In genomic region chr3:138888569-138888968, GRCh38 we compare ENCODE assay signal across 32 cellular contexts. TPM values are rescaled to one million over a fixed set of nuclear protein-coding genes. Genes with fewer than 3 reads are reported as not detected.
DNase-seq lines count a peak whose midpoint lies in the region; ATAC-seq, FAIRE-seq and TF ChIP-seq lines count a peak whose summit lies in the region.
"Had no signal": no experiment of that assay in that cellular context is flagged by ENCODE, and none has a peak within 500 bp of the region (broad histone marks: within the 10 kb centered on the region; RNA-seq: fewer than 3 reads in every experiment).

No MANE protein-coding gene starts in this region.

- no peaks in the 10 kb centered on the region for H3K4me1 ChIP-seq in astrocyte (ENCODE audit: insufficient read depth, low read length)
- no peaks in the 10 kb centered on the region for H3K4me1 ChIP-seq in upper lobe of right lung
- H3K4me1 ChIP-seq in GM23338 (ENCODE audit: insufficient read depth), result no peaks in the 10 kb centered on the region
- H3K4me1 ChIP-seq: BE2C, Caco-2, neural progenitor cell, prostate gland, sigmoid colon had no signal

- H3K27ac ChIP-seq in astrocyte (ENCODE audit: low read depth, low read length), result no peak overlapping the region
- H3K27ac ChIP-seq in upper lobe of right lung, result no peak overlapping the region
- no peak overlapping the region for H3K27ac ChIP-seq in GM23338 (ENCODE audit: low read depth)
- H3K27ac ChIP-seq: epithelial cell of prostate, KMS-11, neural progenitor cell, prostate gland, sigmoid colon had no signal

- no peaks in the 10 kb centered on the region for H3K9me3 Mint-ChIP-seq in activated T-cell treated with anti-CD3 and anti-CD28 coated beads, Interleukin-2, amount 50 U/mL, for 72 hours
- H3K9me3 Mint-ChIP-seq in astrocyte (ENCODE audit: unreplicated experiment) (no peaks in the 10 kb centered on the region), GM23338 (no peaks in the 10 kb centered on the region)
- H3K9me3 Mint-ChIP-seq: activated CD4-positive, alpha-beta T cell treated with anti-CD3 and anti-CD28 coated beads, Interleukin-2, amount 10 ng/mL, durations not matched to agents 24 days and 14 days; activated naive CD8-positive, alpha-beta T cell treated with anti-CD3 and anti-CD28 coated beads, Interleukin-2, amount 10 ng/mL, durations not matched to agents 7 days and 5 days; neural progenitor cell; type B pancreatic cell had no signal

- H3K9me3 ChIP-seq in astrocyte (ENCODE audit: insufficient read depth, low read depth, low read length), result no peaks in the 10 kb centered on the region
- no peaks in the 10 kb centered on the region for H3K9me3 ChIP-seq in upper lobe of right lung
- H3K9me3 ChIP-seq: BE2C, Caco-2, heart left ventricle, prostate gland, sigmoid colon, SK-N-SH had no signal

- DNase-seq in activated T-cell treated with anti-CD3 and anti-CD28 coated beads, Interleukin-2, amount 50 U/mL, for 72 hours, result no peak
- DNase-seq in activated T-cell treated with anti-CD3 and anti-CD28 coated beads for 4 hours (no peak), astrocyte (ENCODE audit: low read depth) (no peak), upper lobe of right lung (no peak), GM23338 (ENCODE audit: low spot score) (no peak), epidermal melanocyte (ENCODE audit: insufficient read length, low spot score) (no peak)
- DNase-seq: activated CD4-positive, alpha-beta T cell treated with anti-CD3 and anti-CD28 coated beads, Interleukin-2, amount 10 ng/mL, durations not matched to agents 24 days and 14 days; activated naive CD8-positive, alpha-beta T cell treated with anti-CD3 and anti-CD28 coated beads, Interleukin-2, amount 10 ng/mL, durations not matched to agents 7 days and 5 days; BE2C; Caco-2; cerebellar nuclear complex; DND-41; heart left ventricle; mammary epithelial cell; NCI-H187; NCI-H2171 treated with DMSO at 0.1 percent for 48 hours; NCI-H524; RPMI8226; sigmoid colon; SK-N-SH had no signal

- H3K4me3 ChIP-seq in astrocyte (ENCODE audit: insufficient read depth, low read depth, low read length) (no peak overlapping the region), upper lobe of right lung (no peak overlapping the region), GM23338 (no peak overlapping the region)
- H3K4me3 ChIP-seq: heart left ventricle, neural progenitor cell, prostate gland, sigmoid colon had no signal

- no peak overlapping the region for H3K9ac ChIP-seq in astrocyte (ENCODE audit: low read length)
- H3K9ac ChIP-seq: KMS-11, neural progenitor cell, SK-N-SH had no signal

- no peak for TF ChIP-seq CTCF in astrocyte (IDR thresholded peaks at IDR 0.05; ENCODE audit: insufficient read depth, low read depth, low read length)
- no peak for TF ChIP-seq CTCF in upper lobe of right lung (IDR thresholded peaks at IDR 0.05)
- no peak for TF ChIP-seq CTCF in GM23338 (conservative IDR thresholded peaks at IDR 0.05; ENCODE audit: low read depth in 2 of 2)

- intact Hi-C loops in upper lobe of right lung (cut with DNase I), result no loop called here

- H3F3A ChIP-seq in GM23338 (replicated peaks; ENCODE audit: low read depth), result no peaks in the 10 kb centered on the region

- no peaks in the 10 kb centered on the region for H3K36me3 ChIP-seq in astrocyte (ENCODE audit: insufficient read depth, low read length)
- H3K36me3 ChIP-seq in upper lobe of right lung, result no peaks in the 10 kb centered on the region
- no peaks in the 10 kb centered on the region for H3K36me3 ChIP-seq in GM23338 (ENCODE audit: insufficient read depth)
- H3K36me3 ChIP-seq: BE2C, heart left ventricle, neural progenitor cell, prostate gland, sigmoid colon had no signal

- no peaks in the 10 kb centered on the region for H3K27me3 ChIP-seq in astrocyte (ENCODE audit: insufficient read depth, low read length)
- H3K27me3 ChIP-seq in upper lobe of right lung, result no peaks in the 10 kb centered on the region
- H3K27me3 ChIP-seq in GM23338 (ENCODE audit: insufficient read depth), result no peaks in the 10 kb centered on the region
- H3K27me3 ChIP-seq: BE2C, heart left ventricle, neural progenitor cell, sigmoid colon had no signal

- H3K27me3 Mint-ChIP-seq in activated T-cell treated with anti-CD3 and anti-CD28 coated beads, Interleukin-2, amount 50 U/mL, for 72 hours (ENCODE audit: low read depth), result peaks cover 7% of the 10 kb centered on the region
- H3K27me3 Mint-ChIP-seq in astrocyte (ENCODE audit: low read depth, unreplicated experiment) (peaks cover 2% of the 10 kb centered on the region), GM23338 (ENCODE audit: insufficient read depth, low read depth, poor library complexity) (peaks cover 10% of the 10 kb centered on the region)
- H3K27me3 Mint-ChIP-seq: activated CD4-positive, alpha-beta T cell treated with anti-CD3 and anti-CD28 coated beads, Interleukin-2, amount 10 ng/mL, durations not matched to agents 24 days and 14 days; type B pancreatic cell had no signal

- H3K27ac Mint-ChIP-seq in activated T-cell treated with anti-CD3 and anti-CD28 coated beads, Interleukin-2, amount 50 U/mL, for 72 hours, result no peak overlapping the region
- H3K27ac Mint-ChIP-seq in astrocyte (ENCODE audit: unreplicated experiment) (peak overlapping the region; percentile 53), GM23338 (no peak overlapping the region)
- H3K27ac Mint-ChIP-seq: activated CD4-positive, alpha-beta T cell treated with anti-CD3 and anti-CD28 coated beads, Interleukin-2, amount 10 ng/mL, durations not matched to agents 24 days and 14 days; activated naive CD8-positive, alpha-beta T cell treated with anti-CD3 and anti-CD28 coated beads, Interleukin-2, amount 10 ng/mL, durations not matched to agents 7 days and 5 days; neural progenitor cell; type B pancreatic cell had no signal

- no peaks in the 10 kb centered on the region for H4K20me1 ChIP-seq in astrocyte (ENCODE audit: insufficient read depth, low read length)
- H4K20me1 ChIP-seq in GM23338 (replicated peaks; ENCODE audit: insufficient read depth), result no peaks in the 10 kb centered on the region

- H3K4me2 ChIP-seq in astrocyte (ENCODE audit: low read length), result no peak overlapping the region
- H3K4me2 ChIP-seq in GM23338, result no peak overlapping the region
- H3K4me2 ChIP-seq: KMS-11, neural progenitor cell, SK-N-SH had no signal

- no peak overlapping the region for H2AFZ ChIP-seq in astrocyte (ENCODE audit: low read depth, low read length)
- H2AFZ ChIP-seq in GM23338, result no peak overlapping the region
- H2AFZ ChIP-seq: neural progenitor cell had no signal

- no peak overlapping the region for H3K4me3 Mint-ChIP-seq in activated T-cell treated with anti-CD3 and anti-CD28 coated beads, Interleukin-2, amount 50 U/mL, for 72 hours
- H3K4me3 Mint-ChIP-seq in astrocyte (ENCODE audit: unreplicated experiment) (no peak overlapping the region), GM23338 (no peak overlapping the region)
- H3K4me3 Mint-ChIP-seq: activated CD4-positive, alpha-beta T cell treated with anti-CD3 and anti-CD28 coated beads, Interleukin-2, amount 10 ng/mL, durations not matched to agents 24 days and 14 days; activated naive CD8-positive, alpha-beta T cell treated with anti-CD3 and anti-CD28 coated beads, Interleukin-2, amount 10 ng/mL, durations not matched to agents 7 days and 5 days; neural progenitor cell; type B pancreatic cell had no signal

- H3K79me2 ChIP-seq in astrocyte (ENCODE audit: insufficient read depth, low read length), result no peaks in the 10 kb centered on the region
- no peaks in the 10 kb centered on the region for H3K79me2 ChIP-seq in GM23338 (replicated peaks; ENCODE audit: insufficient read depth)

- no peaks in the 10 kb centered on the region for H3K9me2 ChIP-seq in GM23338 (ENCODE audit: insufficient read depth)
- H3K9me2 ChIP-seq: SK-N-SH had no signal

- H3K4me1 Mint-ChIP-seq in activated T-cell treated with anti-CD3 and anti-CD28 coated beads, Interleukin-2, amount 50 U/mL, for 72 hours (ENCODE audit: low read depth), result peaks cover 8% of the 10 kb centered on the region
- H3K4me1 Mint-ChIP-seq in astrocyte (ENCODE audit: low read depth, unreplicated experiment) (no peaks in the 10 kb centered on the region), GM23338 (peaks cover 2% of the 10 kb centered on the region; the same call in 2 of the 3 replicates)
- H3K4me1 Mint-ChIP-seq: activated naive CD8-positive, alpha-beta T cell treated with anti-CD3 and anti-CD28 coated beads, Interleukin-2, amount 10 ng/mL, durations not matched to agents 7 days and 5 days had no signal

- peak; percentile 56 to 80 for ATAC-seq in activated T-cell treated with anti-CD3 and anti-CD28 coated beads, Interleukin-2, amount 50 U/mL, for 72 hours (replicated peaks in 1 of 2)
- peak; percentile 44 for ATAC-seq in HG02938 (IDR thresholded peaks at IDR 0.05; ENCODE audit: unreplicated experiment)
- ATAC-seq in upper lobe of right lung, result peak; percentile 54
- no peak for ATAC-seq in GM23338
- no peak for ATAC-seq in HG03565 (IDR thresholded peaks at IDR 0.05; ENCODE audit: unreplicated experiment)
- ATAC-seq: heart left ventricle had no signal

- H3K36me3 Mint-ChIP-seq in activated T-cell treated with anti-CD3 and anti-CD28 coated beads, Interleukin-2, amount 50 U/mL, for 72 hours (ENCODE audit: insufficient read depth in 2 of 2), result no peaks in the 10 kb centered on the region
- no peaks in the 10 kb centered on the region for H3K36me3 Mint-ChIP-seq in astrocyte (ENCODE audit: low read depth, unreplicated experiment)
- no peaks in the 10 kb centered on the region for H3K36me3 Mint-ChIP-seq in GM23338 (ENCODE audit: low read depth)
- H3K36me3 Mint-ChIP-seq: activated naive CD8-positive, alpha-beta T cell treated with anti-CD3 and anti-CD28 coated beads, Interleukin-2, amount 10 ng/mL, durations not matched to agents 7 days and 5 days; type B pancreatic cell had no signal

- FAIRE-seq in astrocyte (lab: Jason Lieb, UNC), result no peak
- FAIRE-seq: GM12892, GM19239, HTR-8/SVneo had no signal

TF ChIP-seq in GM23338, 12 proteins besides CTCF, POLR2A, EP300 and RAD21 (continues in another document):
- TF ChIP-seq CREB1 (CRISPR knock-in tag; IDR thresholded peaks at IDR 0.05; ENCODE audit: low read depth) (no peak), POLR2AphosphoS5 (IDR thresholded peaks at IDR 0.05; ENCODE audit: low read depth) (no peak)

RNA-seq across cellular contexts. Expression of gene PIK3CB, which starts 53.8 kb away (rescaled TPM):
- total RNA-seq in activated T-cell treated with anti-CD3 and anti-CD28 coated beads, Interleukin-2, amount 50 U/mL, for 72 hours, result 10 to 100 TPM; 18.8 to 26.3 TPM
- 20.3 and 24.8 TPM in 2 replicates for total RNA-seq in astrocyte
- 37.4 TPM for total RNA-seq in upper lobe of right lung
- total RNA-seq in GM23338 (2014; rRNA removed; shearing (Covaris generic)), result 32.1 and 32.4 TPM in 2 replicates
- 11.7 and 13.3 TPM in 2 replicates for polyA plus RNA-seq in GM23338 (2016; fragmentation: Nextera tagmentation; extraction: Ambion mirVana)

RNA-seq across cellular contexts. Expression of gene FOXL2, which starts 58.4 kb away (rescaled TPM):
- total RNA-seq in activated T-cell treated with anti-CD3 and anti-CD28 coated beads, Interleukin-2, amount 50 U/mL, for 72 hours, result under 1 TPM; 0.12 to 0.16 TPM
- total RNA-seq in astrocyte (3.7 and 4.5 TPM in 2 replicates), upper lobe of right lung (not detected)
- 2.3 and 3.5 TPM in 2 replicates for total RNA-seq in GM23338 (2014; rRNA removed; shearing (Covaris generic))
- 0.89 and 1.2 TPM in 2 replicates for polyA plus RNA-seq in GM23338 (2016; fragmentation: Nextera tagmentation; extraction: Ambion mirVana)
- total RNA-seq: A673; activated CD4-positive, alpha-beta T cell treated with anti-CD3 and anti-CD28 coated beads, Interleukin-2, amount 10 ng/mL, durations not matched to agents 24 days and 14 days; activated naive CD8-positive, alpha-beta T cell treated with anti-CD3 and anti-CD28 coated beads, Interleukin-2, amount 10 ng/mL, durations not matched to agents 7 days and 5 days; heart left ventricle; sigmoid colon; T-helper 2 cell treated with Interferon-gamma antibody and Interleukin-4, amounts not matched to agents 100 ng/mL and 5 ng/mL, for 36 hours had no signal
- polyA plus RNA-seq: heart left ventricle, sigmoid colon, SK-N-SH had no signal

RNA-seq across cellular contexts. Expression of gene FOXL2NB, which starts 58.4 kb away (rescaled TPM):
- not detected for total RNA-seq in activated T-cell treated with anti-CD3 and anti-CD28 coated beads, Interleukin-2, amount 50 U/mL, for 72 hours
- total RNA-seq in astrocyte, result 3.9 and 5.2 TPM in 2 replicates
- not detected for total RNA-seq in upper lobe of right lung
- total RNA-seq in GM23338 (2014; rRNA removed; shearing (Covaris generic)), result 10.0 and 15.6 TPM in 2 replicates
- 9.3 and 11.2 TPM in 2 replicates for polyA plus RNA-seq in GM23338 (2016; fragmentation: Nextera tagmentation; extraction: Ambion mirVana)
- total RNA-seq: A673; activated CD4-positive, alpha-beta T cell treated with anti-CD3 and anti-CD28 coated beads, Interleukin-2, amount 10 ng/mL, durations not matched to agents 24 days and 14 days; activated naive CD8-positive, alpha-beta T cell treated with anti-CD3 and anti-CD28 coated beads, Interleukin-2, amount 10 ng/mL, durations not matched to agents 7 days and 5 days; sigmoid colon; T-helper 2 cell treated with Interferon-gamma antibody and Interleukin-4, amounts not matched to agents 100 ng/mL and 5 ng/mL, for 36 hours had no signal
- polyA plus RNA-seq: heart left ventricle, SK-N-SH had no signal

Comparison
In these comparisons a context has a peak if more than half of its experiments do, and no peak if none do; other contexts are left out.
1. ATAC-seq: peak in activated T-cell treated with anti-CD3 and anti-CD28 coated beads, Interleukin-2, amount 50 U/mL, for 72 hours (2 of 2), HG02938 (single experiment) and upper lobe of right lung (single experiment); none in GM23338 (single experiment) and HG03565 (single experiment).